ENCODE assay signal across 7 cellular contexts in the genomic region with DNA sequence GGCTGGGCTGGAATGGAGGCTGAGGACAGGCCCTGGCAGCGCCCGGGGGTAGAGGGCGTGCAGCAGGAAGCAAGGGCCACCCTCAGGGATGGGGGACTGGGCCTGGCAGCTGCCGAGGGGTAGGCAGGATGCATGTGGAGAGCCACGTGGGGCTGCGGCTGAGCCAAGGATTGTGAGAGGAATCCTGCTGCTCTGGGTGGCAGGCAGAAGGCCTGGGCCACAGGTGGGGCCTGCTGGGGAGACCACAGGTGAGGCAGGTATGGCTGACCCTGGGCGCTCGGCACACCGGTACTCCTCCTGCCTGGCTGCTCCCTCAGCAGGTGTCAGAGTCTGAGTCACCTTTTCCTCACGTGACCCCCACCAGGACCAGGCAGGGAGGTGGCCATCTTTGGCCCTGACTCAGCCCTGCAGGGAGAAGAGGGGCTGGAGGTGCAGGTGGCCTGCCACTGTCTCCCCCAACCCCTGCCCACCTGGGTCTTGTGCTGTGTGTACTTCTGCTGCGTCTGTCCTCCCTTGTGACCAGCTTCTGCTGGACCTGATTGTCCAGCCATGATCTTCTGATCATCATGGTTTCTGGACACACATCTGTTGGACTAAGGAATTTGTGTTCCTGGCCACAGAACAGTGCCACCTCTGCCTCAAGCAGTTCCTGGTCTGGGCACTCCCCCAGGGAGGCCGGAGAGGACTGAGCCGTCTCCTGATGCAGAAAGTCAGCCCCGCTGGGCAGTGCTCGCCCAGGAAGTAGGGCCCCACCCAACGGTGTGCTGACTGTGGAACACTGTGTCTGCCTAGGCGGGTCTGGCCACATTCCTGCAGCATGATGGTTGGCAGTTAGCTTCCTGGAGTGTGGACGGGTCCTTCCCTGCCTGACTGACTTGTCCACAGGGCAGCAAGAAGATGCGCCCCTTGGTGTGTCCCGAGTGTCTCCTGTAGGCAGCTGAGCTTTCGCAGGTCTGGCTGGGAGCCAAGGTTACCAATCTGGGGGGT. TPM values are rescaled to one million over a fixed set of nuclear protein-coding genes. Genes with fewer than 3 reads are reported as not detected.
DNase-seq lines count a peak whose midpoint lies in the region; ATAC-seq, FAIRE-seq and TF ChIP-seq lines count a peak whose summit lies in the region.

No MANE protein-coding gene starts in this region.

- H3K9me3 Mint-ChIP-seq in GM23338 (no peaks in the 10 kb centered on the region), astrocyte (ENCODE audit: unreplicated experiment) (no peaks in the 10 kb centered on the region)

- peak; percentile 19 for ATAC-seq in GM23338
- ATAC-seq in upper lobe of left lung (ENCODE audit: low FRiP score in 2 of 2): peak; percentile 74 to 94
- ATAC-seq in HG03521 (IDR thresholded peaks at IDR 0.05; ENCODE audit: unreplicated experiment): no peak

- H3K9me3 ChIP-seq in astrocyte (ENCODE audit: insufficient read depth, low read depth, low read length): no peaks in the 10 kb centered on the region
- no peaks in the 10 kb centered on the region for H3K9me3 ChIP-seq in upper lobe of left lung
- H3K9me3 ChIP-seq in BE2C: no peaks in the 10 kb centered on the region

- H2AFZ ChIP-seq in GM23338 (no peak overlapping the region), astrocyte (ENCODE audit: low read depth, low read length) (peak overlapping the region; percentile 41)

- H3K27ac Mint-ChIP-seq in GM23338 (peak overlapping the region; percentile 93), astrocyte (ENCODE audit: unreplicated experiment) (peak overlapping the region; percentile 85)

- H3K4me3 ChIP-seq in GM23338 (no peak overlapping the region), astrocyte (ENCODE audit: insufficient read depth, low read depth, low read length) (peak overlapping the region; percentile 11), upper lobe of left lung (peak overlapping the region in 1 of 4 donors; percentile 14), BE2C (ENCODE audit: low read depth, low read length) (no peak overlapping the region)

- H3K4me2 ChIP-seq in GM23338: no peak overlapping the region
- peak overlapping the region; percentile 71 for H3K4me2 ChIP-seq in astrocyte (ENCODE audit: low read length)

- H3K4me1 ChIP-seq in GM23338 (ENCODE audit: insufficient read depth) (peaks cover 2% of the 10 kb centered on the region; the same call in 1 of the 2 replicates), astrocyte (ENCODE audit: insufficient read depth, low read length) (peaks cover 21% of the 10 kb centered on the region), upper lobe of left lung (peaks cover 44 to 80% (median 57%) of the 10 kb centered on the region in 4 donors), BE2C (no peaks in the 10 kb centered on the region)

- peak; percentile 78 for FAIRE-seq in astrocyte (lab: Jason Lieb, UNC)

- H3K27me3 ChIP-seq in GM23338 (ENCODE audit: insufficient read depth) (no peaks in the 10 kb centered on the region), astrocyte (ENCODE audit: insufficient read depth, low read length) (no peaks in the 10 kb centered on the region), upper lobe of left lung (no peaks in the 10 kb centered on the region), BE2C (no peaks in the 10 kb centered on the region)

- no peaks in the 10 kb centered on the region for H3K9me2 ChIP-seq in GM23338 (ENCODE audit: insufficient read depth)

- TF ChIP-seq CTCF in GM23338 (conservative IDR thresholded peaks at IDR 0.05; ENCODE audit: low read depth in 2 of 2) (no peak), astrocyte (IDR thresholded peaks at IDR 0.05; ENCODE audit: insufficient read depth, low read depth, low read length) (no peak), upper lobe of left lung (IDR thresholded peaks at IDR 0.05) (no peak), BE2C (IDR thresholded peaks at IDR 0.05; ENCODE audit: low read depth, low read length) (no peak)

- H3K27ac ChIP-seq in GM23338 (ENCODE audit: low read depth) (no peak overlapping the region), astrocyte (ENCODE audit: low read depth, low read length) (peak overlapping the region; percentile 70), upper lobe of left lung (peak overlapping the region; percentile 87 to 94 (median 90))

- H3K4me1 Mint-ChIP-seq in GM23338 (peaks cover 14% of the 10 kb centered on the region), astrocyte (ENCODE audit: low read depth, unreplicated experiment) (peaks cover 16% of the 10 kb centered on the region)

- H3K9ac ChIP-seq in astrocyte (ENCODE audit: low read length): peak overlapping the region; percentile 53

- peaks cover 11% of the 10 kb centered on the region for H3K79me2 ChIP-seq in GM23338 (replicated peaks; ENCODE audit: insufficient read depth)
- peaks cover 19% of the 10 kb centered on the region for H3K79me2 ChIP-seq in astrocyte (ENCODE audit: insufficient read depth, low read length)

- WGBS in upper lobe of left lung, 2 donors: 26 to 29% methylated on average over 13 to 21 of the region's 21 CpGs

- peak overlapping the region; percentile 21; the same call in 1 of the 3 replicates for H3K4me3 Mint-ChIP-seq in GM23338
- no peak overlapping the region for H3K4me3 Mint-ChIP-seq in astrocyte (ENCODE audit: unreplicated experiment)

- TF ChIP-seq POLR2A in upper lobe of left lung (IDR thresholded peaks at IDR 0.05): peak in 2 of 4 donors; percentile 32 to 68

- peak in 2 of 4 donors; percentile 87 to 90 for TF ChIP-seq EP300 in upper lobe of left lung (IDR thresholded peaks at IDR 0.05)

- H3F3A ChIP-seq in GM23338 (replicated peaks; ENCODE audit: low read depth): no peaks in the 10 kb centered on the region

- H3K36me3 ChIP-seq in GM23338 (ENCODE audit: insufficient read depth) (no peaks in the 10 kb centered on the region; the same call in 1 of the 2 replicates), astrocyte (ENCODE audit: insufficient read depth, low read length) (peaks cover 2% of the 10 kb centered on the region), upper lobe of left lung (peaks cover 12 to 32% (median 26%) of the 10 kb centered on the region in 4 donors), BE2C (peaks cover 9% of the 10 kb centered on the region)

- H4K20me1 ChIP-seq in GM23338 (replicated peaks; ENCODE audit: insufficient read depth) (peaks cover 7% of the 10 kb centered on the region), astrocyte (ENCODE audit: insufficient read depth, low read length) (peaks cover 8% of the 10 kb centered on the region)

- DNase-seq in GM23338 (ENCODE audit: low spot score): no peak
- DNase-seq in NCI-H460 (ENCODE audit: extremely low read depth, low read depth): peak; percentile 88
- DNase-seq in astrocyte (ENCODE audit: low read depth): peak; percentile 70
- peak; percentile 59 for DNase-seq in left kidney (ENCODE audit: low read depth, low spot score)
- peak; percentile 74 to 96 for DNase-seq in upper lobe of left lung
- no peak for DNase-seq in BE2C

- H3K36me3 Mint-ChIP-seq in GM23338 (ENCODE audit: low read depth) (peaks cover 14% of the 10 kb centered on the region; the same call in 2 of the 3 replicates), astrocyte (ENCODE audit: low read depth, unreplicated experiment) (peaks cover 4% of the 10 kb centered on the region)

- peaks cover 7% of the 10 kb centered on the region for H3K27me3 Mint-ChIP-seq in GM23338 (ENCODE audit: insufficient read depth, low read depth, poor library complexity)
- no peaks in the 10 kb centered on the region for H3K27me3 Mint-ChIP-seq in astrocyte (ENCODE audit: low read depth, unreplicated experiment)

TF ChIP-seq in GM23338, 12 proteins besides CTCF, POLR2A, EP300 and RAD21:
- no peak for TF ChIP-seq NANOG (IDR thresholded peaks at IDR 0.05; ENCODE audit: borderline replicate concordance)

RNA-seq across cellular contexts. Expression of a gene that starts 6.4 kb away (rescaled TPM):
- 33.9 and 63.8 TPM in 2 replicates for total RNA-seq in GM23338 (2014; rRNA removed; shearing (Covaris generic))
- polyA plus RNA-seq in GM23338 (2016; fragmentation: Nextera tagmentation; extraction: Ambion mirVana): 33.5 and 36.6 TPM in 2 replicates
- total RNA-seq in NCI-H460 (2014; rRNA removed; shearing (Covaris generic)): 26.6 and 32.6 TPM in 2 replicates
- 151 and 292 TPM in 2 replicates for polyA plus RNA-seq in NCI-H460 (2014; cell fraction: nucleus; rRNA removed)
- total RNA-seq in astrocyte (13.9 and 14.2 TPM in 2 replicates), upper lobe of left lung (100 to 1,000 TPM in 3 of 6 donors, 10 to 100 TPM in 3; 74.9 to 202 (median 99.6) TPM)
- 69.9 TPM for polyA plus RNA-seq in BE2C (2012; ENCODE audit: insufficient read depth, insufficient read length, low read depth)

RNA-seq across cellular contexts. Expression of a gene that starts 6.9 kb away (rescaled TPM):
- total RNA-seq in GM23338 (2014; rRNA removed; shearing (Covaris generic)): 160 and 177 TPM in 2 replicates
- polyA plus RNA-seq in GM23338 (2016; fragmentation: Nextera tagmentation; extraction: Ambion mirVana): 162 and 166 TPM in 2 replicates
- 33.8 and 44.7 TPM in 2 replicates for total RNA-seq in NCI-H460 (2014; rRNA removed; shearing (Covaris generic))
- 46.4 and 60.3 TPM in 2 replicates for polyA plus RNA-seq in NCI-H460 (2014; cell fraction: nucleus; rRNA removed)
- 56.4 and 64.5 TPM in 2 replicates for total RNA-seq in astrocyte
- 100 to 1,000 TPM in 2 of 6 donors, 10 to 100 TPM in 4; 68.0 to 183 (median 83.6) TPM for total RNA-seq in upper lobe of left lung
- polyA plus RNA-seq in BE2C (2012; ENCODE audit: insufficient read depth, insufficient read length, low read depth): 130 TPM

RNA-seq across cellular contexts. Expression of a gene that starts 21.6 kb away (rescaled TPM):
- total RNA-seq in GM23338 (2014; rRNA removed; shearing (Covaris generic)): 50.3 and 58.5 TPM in 2 replicates
- 25.8 and 41.7 TPM in 2 replicates for polyA plus RNA-seq in GM23338 (2016; fragmentation: Nextera tagmentation; extraction: Ambion mirVana)
- total RNA-seq in NCI-H460 (2014; rRNA removed; shearing (Covaris generic)): 23.9 and 24.1 TPM in 2 replicates
- polyA plus RNA-seq in NCI-H460 (2014; cell fraction: nucleus; rRNA removed): 94.6 and 96.1 TPM in 2 replicates
- total RNA-seq in astrocyte: 31.1 and 34.0 TPM in 2 replicates
- total RNA-seq in upper lobe of left lung: 10 to 100 TPM; 10.2 to 28.3 (median 20.9) TPM
- polyA plus RNA-seq in BE2C (2012; ENCODE audit: insufficient read depth, insufficient read length, low read depth): 119 TPM

RNA-seq across cellular contexts. Expression of a gene that starts 33.2 kb away (rescaled TPM):
- 53.7 and 68.8 TPM in 2 replicates for total RNA-seq in GM23338 (2014; rRNA removed; shearing (Covaris generic))
- 44.5 and 48.8 TPM in 2 replicates for polyA plus RNA-seq in GM23338 (2016; fragmentation: Nextera tagmentation; extraction: Ambion mirVana)
- 24.4 and 29.9 TPM in 2 replicates for total RNA-seq in NCI-H460 (2014; rRNA removed; shearing (Covaris generic))
- polyA plus RNA-seq in NCI-H460 (2014; cell fraction: nucleus; rRNA removed): 173 and 204 TPM in 2 replicates
- 34.4 and 35.4 TPM in 2 replicates for total RNA-seq in astrocyte
- 100 to 1,000 TPM in 1 of 6 donors, 10 to 100 TPM in 5; 25.5 to 115 (median 42.4) TPM for total RNA-seq in upper lobe of left lung
- 116 TPM for polyA plus RNA-seq in BE2C (2012; ENCODE audit: insufficient read depth, insufficient read length, low read depth)

Comparison
In these comparisons a context has a peak if more than half of its experiments do, and no peak if none do; other contexts are left out.
1. DNase-seq: peak in NCI-H460 (single experiment), astrocyte (single experiment), left kidney (single experiment) and upper lobe of left lung (2 of 2); none in GM23338 (single experiment) and BE2C (single experiment).